ENCODE assay signal across 21 cellular contexts in the genomic region with DNA sequence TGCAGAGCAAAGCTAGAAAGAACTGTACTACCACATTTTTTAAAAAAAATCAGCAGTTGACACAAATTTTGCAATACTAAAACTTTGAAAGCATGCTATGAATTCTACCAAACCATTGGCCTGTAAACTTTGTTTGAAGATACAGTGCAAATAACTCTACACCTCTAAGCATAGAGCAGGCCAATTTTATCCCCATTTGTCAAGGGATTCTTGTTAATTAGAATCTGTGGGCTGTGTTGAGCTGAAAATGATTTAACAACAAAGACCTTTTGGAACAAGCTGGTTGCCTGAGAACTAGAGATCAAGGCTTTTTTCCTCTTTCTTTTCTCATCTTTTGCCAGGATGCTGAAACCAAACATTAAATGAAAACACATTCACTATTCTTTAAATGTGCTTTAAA.
"Had no signal": no experiment of that assay in that cellular context is flagged by ENCODE, and none has a peak within 500 bp of the region (broad histone marks: within the 10 kb centered on the region; RNA-seq: fewer than 3 reads in every experiment).

No MANE protein-coding gene starts in this region.

- H3K4me1 ChIP-seq: breast epithelium had no signal

- H3K36me3 ChIP-seq: breast epithelium had no signal

- H3K9me3 ChIP-seq: breast epithelium had no signal

- H3K27me3 ChIP-seq: breast epithelium had no signal

- H3K4me1 Mint-ChIP-seq: activated CD4-positive, alpha-beta T cell treated with anti-CD3 and anti-CD28 coated beads, Interleukin-2, amount 10 ng/mL, durations not matched to agents 7 days and 5 days had no signal

- H3K27ac ChIP-seq: breast epithelium, VCaP had no signal

- H3K4me3 ChIP-seq: breast epithelium had no signal

- H3K27me3 Mint-ChIP-seq: activated CD4-positive, alpha-beta memory T cell treated with anti-CD3 and anti-CD28 coated beads for 36 hours; activated CD4-positive, alpha-beta T cell treated with anti-CD3 and anti-CD28 coated beads, Interleukin-2, amount 10 ng/mL, durations not matched to agents 7 days and 5 days; activated naive CD8-positive, alpha-beta T cell had no signal

- DNase-seq: activated CD4-positive, alpha-beta memory T cell treated with anti-CD3 and anti-CD28 coated beads for 36 hours; activated CD4-positive, alpha-beta T cell treated with anti-CD3 and anti-CD28 coated beads, Interleukin-2, amount 10 ng/mL, durations not matched to agents 7 days and 5 days; activated CD4-positive, CD25-positive, alpha-beta regulatory T cell; activated CD8-positive, alpha-beta memory T cell treated with anti-CD3 and anti-CD28 coated beads for 24 hours; activated effector memory CD4-positive, alpha-beta T cell treated with anti-CD3 and anti-CD28 coated beads, Interleukin-2, amount 50 U/mL, for 16 hours; activated naive CD4-positive, alpha-beta T cell treated with Interleukin-2 at 50 U/mL for 16 hours; activated T-cell treated with anti-CD3 and anti-CD28 coated beads, Interleukin-2, amount 50 U/mL, for 4 hours; caudate nucleus; Kasumi-1; NCI-H1105 treated with DMSO at 0.1 percent for 48 hours; NCI-H1436 treated with DMSO at 0.1 percent for 48 hours; NCI-H187; NCI-H2081; NCI-H446; NCI-H524; PC-3; SHP77 treated with DMSO at 0.1 percent for 48 hours; T-helper 1 cell had no signal

- ATAC-seq: activated T-cell treated with anti-CD3 and anti-CD28 coated beads, Interleukin-2, amount 50 U/mL, for 4 hours; PC-3 had no signal

- H3K4me3 Mint-ChIP-seq: activated CD4-positive, alpha-beta memory T cell treated with anti-CD3 and anti-CD28 coated beads for 36 hours; activated CD4-positive, alpha-beta T cell treated with anti-CD3 and anti-CD28 coated beads, Interleukin-2, amount 10 ng/mL, durations not matched to agents 7 days and 5 days; activated naive CD8-positive, alpha-beta T cell; activated T-cell treated with anti-CD3 and anti-CD28 coated beads, Interleukin-2, amount 50 U/mL, for 4 hours had no signal

- H3K36me3 Mint-ChIP-seq: activated CD4-positive, alpha-beta memory T cell treated with anti-CD3 and anti-CD28 coated beads for 36 hours; activated naive CD8-positive, alpha-beta T cell had no signal

- H3K27ac Mint-ChIP-seq: activated CD4-positive, alpha-beta memory T cell treated with anti-CD3 and anti-CD28 coated beads for 36 hours; activated CD4-positive, alpha-beta T cell treated with anti-CD3 and anti-CD28 coated beads, Interleukin-2, amount 10 ng/mL, durations not matched to agents 7 days and 5 days; activated naive CD8-positive, alpha-beta T cell had no signal
